Comparison of ENCODE assay signal across 10 cellular contexts in the genomic region with DNA sequence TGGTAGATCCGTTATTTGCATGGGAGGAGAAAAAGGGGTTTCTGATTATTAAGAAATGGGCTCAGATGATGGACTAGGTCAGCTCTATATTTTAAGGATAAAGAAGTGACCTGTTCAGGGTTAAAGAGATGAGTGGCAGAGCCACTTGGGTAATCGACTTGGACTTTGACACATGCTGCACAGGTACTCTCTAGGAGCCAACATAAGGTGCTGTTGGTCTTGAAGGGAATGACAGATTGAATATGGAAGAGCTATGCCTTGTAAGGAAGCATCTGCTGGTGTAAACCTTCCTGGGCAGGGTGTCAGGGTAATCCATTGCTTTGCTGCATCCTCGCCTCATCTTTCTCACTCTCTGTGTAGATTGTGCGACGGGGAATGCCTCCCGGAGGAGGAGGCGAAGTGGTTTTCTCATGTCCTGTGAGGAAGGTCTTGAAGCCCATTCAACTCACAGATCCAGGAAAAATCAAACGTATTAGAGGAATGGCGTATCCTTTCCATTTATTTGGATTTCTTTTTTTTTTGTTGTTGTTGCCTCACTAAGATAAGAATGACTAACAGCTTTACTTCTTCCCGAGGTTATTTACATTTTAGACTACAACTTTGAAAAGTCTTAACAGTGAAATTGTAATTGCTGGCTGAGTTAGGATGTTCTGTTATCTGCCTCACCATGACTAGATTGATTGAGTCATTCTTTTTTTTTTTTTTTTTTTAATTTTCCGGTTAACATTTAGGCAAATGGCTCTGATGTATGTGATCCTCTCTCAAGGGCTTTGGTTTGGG. TPM values are rescaled to one million over a fixed set of nuclear protein-coding genes. Genes with fewer than 3 reads are reported as not detected.
DNase-seq lines count a peak whose midpoint lies in the region; ATAC-seq, FAIRE-seq and TF ChIP-seq lines count a peak whose summit lies in the region.
"Had no signal": no experiment of that assay in that cellular context is flagged by ENCODE, and none has a peak within 500 bp of the region (broad histone marks: within the 10 kb centered on the region; RNA-seq: fewer than 3 reads in every experiment).

No MANE protein-coding gene starts in this region.

- 64 to 73% methylated on average over 11 of the region's 11 CpGs for WGBS in body of pancreas, 2 donors

- TF ChIP-seq POLR2A in body of pancreas (IDR thresholded peaks at IDR 0.05), result no peak

- no peak for DNase-seq in AG04450 (ENCODE audit: low read depth, low spot score)
- DNase-seq in HT1080 (ENCODE audit: low read depth), result peak; percentile 69
- DNase-seq in body of pancreas, result peak in 2 of 4 donors; percentile 24 to 28
- no peak for DNase-seq in left lobe of liver (ENCODE audit: low spot score)
- DNase-seq in germinal center (ENCODE audit: low spot score), result no peak
- no peak for DNase-seq in frontal cortex (ENCODE audit: low spot score in 2 of 2)
- no peak for DNase-seq in CD1c-positive myeloid dendritic cell (ENCODE audit: extremely low spot score)
- DNase-seq in NOMO-1 treated with DMSO at 0.1 percent for 48 hours (lab: John Stamatoyannopoulos, UW; ENCODE audit: unreplicated experiment), result no peak
- DNase-seq: aorta; effector memory CD8-positive, alpha-beta T cell had no signal

- CTCF ChIA-PET in AG04450 (lab: Charles Lee), result interaction anchor here (0.7 to 1.1 kb wide), 2 partner anchors 17 to 40 kb away, joined by 3 read pairs; no protein-coding TSS in a partner anchor

- H3K36me3 ChIP-seq in body of pancreas (replicated peaks in 1 of 2; ENCODE audit: insufficient read depth in 1 of 2, low read depth in 2 of 2), result no peaks in the 10 kb centered on the region

- H3K27ac ChIP-seq in AG04450 (ENCODE audit: low read depth, low read length) (peak overlapping the region; percentile 90), body of pancreas (peak overlapping the region in 3 of 4 donors; percentile 25 to 75 (median 55))

- H3K4me1 ChIP-seq in body of pancreas, result peaks cover 48% of the 10 kb centered on the region

- POLR2A ChIA-PET in AG04450 (lab: Yijun Ruan, JAX), result interaction anchor here (0.7 to 1.1 kb wide), 3 partner anchors 42 to 865 kb away, joined by 3 to 5 read pairs (median 5); partner anchors contain the start of genes JAK2 and RCL1

- FAIRE-seq in frontal cortex (lab: Jason Lieb, UNC), result no peak

- intact Hi-C loops in body of pancreas (cut with DNase I), result no loop called here

- TF ChIP-seq CTCF in AG04450 (IDR thresholded peaks at IDR 0.05; ENCODE audit: low read depth, low read length), result no peak
- TF ChIP-seq CTCF in body of pancreas (IDR thresholded peaks at IDR 0.05), result no peak

- no peak overlapping the region for H3K4me3 ChIP-seq in AG04450 (ENCODE audit: low read depth, low read length)
- no peak overlapping the region for H3K4me3 ChIP-seq in body of pancreas

- H3K27me3 ChIP-seq in AG04450 (ENCODE audit: control insufficient read depth, insufficient read depth, low read length), result no peaks in the 10 kb centered on the region
- no peaks in the 10 kb centered on the region for H3K27me3 ChIP-seq in body of pancreas

- no peak for ATAC-seq in body of pancreas
- peak; percentile 15 for ATAC-seq in left lobe of liver
- ATAC-seq: effector memory CD8-positive, alpha-beta T cell had no signal

- H3K9me3 ChIP-seq in AG04450 (ENCODE audit: control insufficient read depth, insufficient read depth, low read length) (no peaks in the 10 kb centered on the region), body of pancreas (no peaks in the 10 kb centered on the region)

RNA-seq across cellular contexts. Expression of gene RCL1, which starts 41.2 kb away (rescaled TPM):
- 7.0 and 7.8 TPM in 2 replicates for polyA plus RNA-seq in AG04450 (2011; rRNA removed)
- polyA minus RNA-seq in AG04450 (2011; rRNA and poly(A)+ RNA removed), result 9.1 and 14.7 TPM in 2 replicates
- 31.6 and 34.7 TPM in 2 replicates for total RNA-seq in HT1080 (2014; rRNA removed; shearing (Covaris generic))
- 34.6 and 44.2 TPM in 2 replicates for polyA plus RNA-seq in HT1080 (2015; cell fraction: cytosol; rRNA removed)
- 39.5 and 44.6 TPM in 2 replicates for polyA plus RNA-seq in HT1080 (2015; cell fraction: nucleus; rRNA removed)
- total RNA-seq in body of pancreas (10 to 100 TPM; 27.0 to 49.4 TPM), left lobe of liver (48.8 TPM), frontal cortex (20.0 TPM)
